Comparison of ENCODE assay signal across 29 cellular contexts in genomic region chr2:49686897-49687442, GRCh38.
"Had no signal": no experiment of that assay in that cellular context is flagged by ENCODE, and none has a peak within 500 bp of the region (broad histone marks: within the 10 kb centered on the region; RNA-seq: fewer than 3 reads in every experiment).

No MANE protein-coding gene starts in this region.

- H2AFZ ChIP-seq: hepatocyte, neural progenitor cell had no signal

- H3K36me3 ChIP-seq: esophagus muscularis mucosa, gastroesophageal sphincter, heart left ventricle, neural progenitor cell, prostate gland, right atrium auricular region, stomach, tibial artery had no signal

- H3K79me2 ChIP-seq: hepatocyte had no signal

- H3K4me1 ChIP-seq: esophagus muscularis mucosa, foreskin keratinocyte, gastroesophageal sphincter, heart left ventricle, neural progenitor cell, prostate gland, right atrium auricular region, stomach, testis, tibial artery had no signal

- ATAC-seq: gastroesophageal sphincter; heart left ventricle; left lobe of liver; mucosa of descending colon; natural killer cell treated with Interleukin-12 subunit alpha and Interleukin-12 subunit beta and Interleukin-15 and Interleukin-18, amount 100 ng/mL, for 72 hours; sciatic nerve; stimulated activated effector memory CD8-positive, alpha-beta T cell treated with anti-CD3 and anti-CD28 coated beads, Interleukin-12 subunit alpha, Interleukin-12 subunit beta, amount 100 ng/mL, for 72 hours had no signal

- H3K4me3 ChIP-seq: coronary artery, esophagus muscularis mucosa, gastroesophageal sphincter, heart left ventricle, hepatocyte, lung, mucosa of descending colon, neural progenitor cell, prostate gland, right atrium auricular region, smooth muscle cell, stomach, testis, tibial artery had no signal

- H3K9me3 ChIP-seq: esophagus muscularis mucosa, gastroesophageal sphincter, heart left ventricle, mucosa of descending colon, prostate gland, right atrium auricular region, stomach, testis, tibial artery had no signal

- H3K27me3 ChIP-seq: esophagus muscularis mucosa, foreskin keratinocyte, gastroesophageal sphincter, heart left ventricle, hepatocyte, neural progenitor cell, right atrium auricular region, stomach, testis, tibial artery had no signal

- H3K9ac ChIP-seq: neural progenitor cell had no signal

- H3K27ac ChIP-seq: coronary artery, esophagus muscularis mucosa, foreskin keratinocyte, gastroesophageal sphincter, heart left ventricle, hepatocyte, neural progenitor cell, prostate gland, right atrium auricular region, stomach, testis, tibial artery had no signal

- DNase-seq: dermis blood vessel endothelial cell; effector memory CD4-positive, alpha-beta T cell; foreskin keratinocyte; heart left ventricle; kidney; mesenchymal stem cell; mucosa of descending colon; naive B cell; nucleus accumbens; stimulated activated CD4-positive, alpha-beta T cell treated with anti-CD3 and anti-CD28 coated beads, Interleukin-12 subunit alpha, Interleukin-12 subunit beta, amount 100 ng/mL, for 4 hours; stimulated activated CD4-positive, alpha-beta T cell treated with anti-CD3 and anti-CD28 coated beads, Interleukin-2, amount 100 ng/mL, for 24 hours; stimulated activated CD4-positive, alpha-beta T cell treated with anti-CD3 and anti-CD28 coated beads, Interleukin-4, amount 100 ng/mL, for 24 hours; stimulated activated naive CD4-positive, alpha-beta T cell treated with Interleukin-2 at 50 U/mL for 16 hours; stomach; testis; tibial artery had no signal

- H3K4me2 ChIP-seq: hepatocyte, neural progenitor cell, smooth muscle cell had no signal
